In genomic region chr11:127632971-127633680, GRCh38 we compare ENCODE assay signal across 1 cellular context.
TF ChIP-seq lines count a peak whose summit lies in the region.

No MANE protein-coding gene starts in this region.

TF ChIP-seq in WTC11, 78 proteins besides CTCF, POLR2A, EP300 and RAD21 (continued from another document):
- no peak for TF ChIP-seq AFF4 (CRISPR knock-in tag; IDR thresholded peaks at IDR 0.05; ENCODE audit: borderline replicate concordance)
TF ChIP-seq in WTC11: peak in this region for 0.
